In genomic region chr6:32149577-32149845, GRCh38 we compare ENCODE assay signal across 21 cellular contexts. TPM values are rescaled to one million over a fixed set of nuclear protein-coding genes. Genes with fewer than 3 reads are reported as not detected.
A peak's percentile ranks its signal among the peaks of the same experiment; 100 is the strongest.
DNase-seq lines count a peak whose midpoint lies in the region; ATAC-seq and TF ChIP-seq lines count a peak whose summit lies in the region.
"Had no signal": no experiment of that assay in that cellular context is flagged by ENCODE, and none has a peak within 500 bp of the region (broad histone marks: within the 10 kb centered on the region; RNA-seq: fewer than 3 reads in every experiment).

No MANE protein-coding gene starts in this region.

- H3K27ac ChIP-seq in suprapubic skin = no peak overlapping the region
- H3K27ac ChIP-seq: 22Rv1 had no signal

- in situ Hi-C loops in GM13976 (cut with MboI; ENCODE audit: low sequenced_read_pairs, unreplicated experiment) = no loop called here

- no peak for TF ChIP-seq POLR2A in suprapubic skin (IDR thresholded peaks at IDR 0.05)

- DNase-seq in activated naive CD8-positive, alpha-beta T cell treated with anti-CD3 and anti-CD28 coated beads, Interleukin-2, amount 50 U/mL, for 24 hours = no peak
- no peak for DNase-seq in central memory CD8-positive, alpha-beta T cell (ENCODE audit: low spot score in 2 of 2)
- no peak for DNase-seq in immature natural killer cell
- no peak for DNase-seq in suprapubic skin (ENCODE audit: low spot score in 2 of 2)
- DNase-seq in activated gamma-delta T cell (lab: John Stamatoyannopoulos, UW) = no peak
- no peak for DNase-seq in inferior parietal cortex (ENCODE audit: extremely low spot score)
- no peak for DNase-seq in GM13976 (ENCODE audit: low spot score)
- DNase-seq: DMS53, GF-D8, HCEC 1CT, MV-4-11, NCI-H1105 treated with DMSO at 0.1 percent for 48 hours, NCI-H2029 treated with DMSO at 0.1 percent for 48 hours, NCI-H226, NCI-H510A treated with DMSO at 0.1 percent for 48 hours, NCI-H748 treated with DMSO at 0.1 percent for 48 hours, SIG-M5 had no signal

- H3K9me3 ChIP-seq in suprapubic skin = no peaks in the 10 kb centered on the region

- H3K4me1 Mint-ChIP-seq in activated naive CD8-positive, alpha-beta T cell (ENCODE audit: low read depth) = peaks cover 41% of the 10 kb centered on the region
- peaks cover 45% of the 10 kb centered on the region for H3K4me1 Mint-ChIP-seq in activated naive CD8-positive, alpha-beta T cell treated with anti-CD3 and anti-CD28 coated beads, Interleukin-2, amount 50 U/mL, for 24 hours
- H3K4me1 Mint-ChIP-seq in central memory CD8-positive, alpha-beta T cell = peaks cover 55% of the 10 kb centered on the region
- H3K4me1 Mint-ChIP-seq in immature natural killer cell = peaks cover 46 to 67% of the 10 kb centered on the region in 2 donors

- ATAC-seq in activated naive CD8-positive, alpha-beta T cell treated with anti-CD3 and anti-CD28 coated beads, Interleukin-2, amount 50 U/mL, for 24 hours = no peak
- ATAC-seq in central memory CD8-positive, alpha-beta T cell (replicated peaks; ENCODE audit: extremely low read depth, poor library complexity, severe bottlenecking) = no peak
- ATAC-seq: Panc1 had no signal

- H3K4me3 ChIP-seq in suprapubic skin = peak overlapping the region; percentile 49

- no peaks in the 10 kb centered on the region for H3K27me3 Mint-ChIP-seq in activated naive CD8-positive, alpha-beta T cell
- H3K27me3 Mint-ChIP-seq in activated naive CD8-positive, alpha-beta T cell treated with anti-CD3 and anti-CD28 coated beads, Interleukin-2, amount 50 U/mL, for 24 hours = peaks cover 34% of the 10 kb centered on the region
- H3K27me3 Mint-ChIP-seq in central memory CD8-positive, alpha-beta T cell = peaks cover 58% of the 10 kb centered on the region
- peaks cover 18 to 26% (median 19%) of the 10 kb centered on the region in 3 donors for H3K27me3 Mint-ChIP-seq in immature natural killer cell (ENCODE audit: low read depth in 3 of 3)

- no peaks in the 10 kb centered on the region for H3K36me3 Mint-ChIP-seq in activated naive CD8-positive, alpha-beta T cell
- no peaks in the 10 kb centered on the region for H3K36me3 Mint-ChIP-seq in activated naive CD8-positive, alpha-beta T cell treated with anti-CD3 and anti-CD28 coated beads, Interleukin-2, amount 50 U/mL, for 24 hours (ENCODE audit: low read depth)
- H3K36me3 Mint-ChIP-seq in central memory CD8-positive, alpha-beta T cell (ENCODE audit: insufficient read depth) = peaks cover 10% of the 10 kb centered on the region
- peaks cover 0 to 7% (median 0%) of the 10 kb centered on the region in 3 donors for H3K36me3 Mint-ChIP-seq in immature natural killer cell
- H3K36me3 Mint-ChIP-seq: IgD-negative memory B cell had no signal

- no peaks in the 10 kb centered on the region for H3K27me3 ChIP-seq in suprapubic skin

- peaks cover 34% of the 10 kb centered on the region for H3K4me1 ChIP-seq in suprapubic skin

- WGBS in suprapubic skin = 86% methylated on average over 2 of the region's 12 CpGs

- no peaks in the 10 kb centered on the region for H3K9me3 Mint-ChIP-seq in activated naive CD8-positive, alpha-beta T cell (ENCODE audit: low read depth)
- H3K9me3 Mint-ChIP-seq in activated naive CD8-positive, alpha-beta T cell treated with anti-CD3 and anti-CD28 coated beads, Interleukin-2, amount 50 U/mL, for 24 hours = no peaks in the 10 kb centered on the region
- H3K9me3 Mint-ChIP-seq in central memory CD8-positive, alpha-beta T cell = no peaks in the 10 kb centered on the region
- H3K9me3 Mint-ChIP-seq in immature natural killer cell = peaks cover 0 to 6% (median 2%) of the 10 kb centered on the region in 6 donors

- peak overlapping the region; percentile 73 for H3K4me3 Mint-ChIP-seq in activated naive CD8-positive, alpha-beta T cell
- no peak overlapping the region for H3K4me3 Mint-ChIP-seq in activated naive CD8-positive, alpha-beta T cell treated with anti-CD3 and anti-CD28 coated beads, Interleukin-2, amount 50 U/mL, for 24 hours
- H3K4me3 Mint-ChIP-seq in central memory CD8-positive, alpha-beta T cell = no peak overlapping the region
- peak overlapping the region in 3 of 5 donors; percentile 26 to 57 (median 30) for H3K4me3 Mint-ChIP-seq in immature natural killer cell

- H3K27ac Mint-ChIP-seq in activated naive CD8-positive, alpha-beta T cell = no peak overlapping the region
- H3K27ac Mint-ChIP-seq in activated naive CD8-positive, alpha-beta T cell treated with anti-CD3 and anti-CD28 coated beads, Interleukin-2, amount 50 U/mL, for 24 hours = no peak overlapping the region
- H3K27ac Mint-ChIP-seq in central memory CD8-positive, alpha-beta T cell (ENCODE audit: low read depth) = peak overlapping the region; percentile 82
- H3K27ac Mint-ChIP-seq in immature natural killer cell = no peak overlapping the region

- TF ChIP-seq EP300 in suprapubic skin (IDR thresholded peaks at IDR 0.05) = no peak

- TF ChIP-seq CTCF in suprapubic skin (IDR thresholded peaks at IDR 0.05) (no peak), GM13976 (IDR thresholded peaks at IDR 0.05; ENCODE audit: borderline replicate concordance, control extremely low read depth, extremely low read depth, insufficient read depth, missing control alignments) (no peak)

- H3K36me3 ChIP-seq in suprapubic skin = no peaks in the 10 kb centered on the region

RNA-seq across cellular contexts. Expression of gene PRRT1, which starts 2.2 kb away (rescaled TPM):
- not detected for polyA plus RNA-seq in immature natural killer cell
- 1 to 10 TPM in 1 of 4 donors, under 1 TPM in 3; 0.42 to 2.1 (median 0.45) TPM for total RNA-seq in suprapubic skin
- polyA plus RNA-seq: IgD-negative memory B cell had no signal

RNA-seq across cellular contexts. Expression of gene PPT2, which starts 4.4 kb away (rescaled TPM):
- polyA plus RNA-seq in immature natural killer cell = 10 to 100 TPM; 13.1 to 17.0 (median 16.0) TPM
- total RNA-seq in suprapubic skin = 100 to 1,000 TPM in 1 of 4 donors, 10 to 100 TPM in 3; 42.8 to 183 (median 72.2) TPM

RNA-seq across cellular contexts. Expression of gene EGFL8, which starts 14.9 kb away (rescaled TPM):
- polyA plus RNA-seq in immature natural killer cell = not detected
- total RNA-seq in suprapubic skin = 10 to 100 TPM in 3 of 4 donors, 1 to 10 TPM in 1; 7.3 to 66.5 (median 15.4) TPM
- polyA plus RNA-seq: IgD-negative memory B cell had no signal

RNA-seq across cellular contexts. Expression of gene FKBPL, which starts 19.4 kb away (rescaled TPM):
- 1 to 10 TPM; 2.9 to 3.5 (median 3.2) TPM for polyA plus RNA-seq in immature natural killer cell
- 10 to 100 TPM in 1 of 4 donors, 1 to 10 TPM in 3; 3.5 to 10.6 (median 5.6) TPM for total RNA-seq in suprapubic skin

RNA-seq across cellular contexts. Expression of gene ATF6B, which starts 21.5 kb away (rescaled TPM):
- polyA plus RNA-seq in immature natural killer cell = 10 to 100 TPM; 19.1 to 39.6 (median 20.7) TPM
- 100 to 1,000 TPM in 1 of 4 donors, 10 to 100 TPM in 3; 55.8 to 161 (median 74.0) TPM for total RNA-seq in suprapubic skin

Comparison
In these comparisons a context has a peak if more than half of its experiments do, and no peak if none do; other contexts are left out.
1. H3K4me3 Mint-ChIP-seq: peak in activated naive CD8-positive, alpha-beta T cell (single experiment) and immature natural killer cell (3 of 5); none in activated naive CD8-positive, alpha-beta T cell treated with anti-CD3 and anti-CD28 coated beads, Interleukin-2, amount 50 U/mL, for 24 hours (single experiment) and central memory CD8-positive, alpha-beta T cell (single experiment).